ENCODE assay signal across 8 cellular contexts in genomic region chr1:224205438-224205840, GRCh38. TPM values are rescaled to one million over a fixed set of nuclear protein-coding genes. Genes with fewer than 3 reads are reported as not detected.
DNase-seq lines count a peak whose midpoint lies in the region; ATAC-seq and TF ChIP-seq lines count a peak whose summit lies in the region.

No MANE protein-coding gene starts in this region.

- no peaks in the 10 kb centered on the region for H3F3A ChIP-seq in GM23338 (replicated peaks; ENCODE audit: low read depth)

- POLR2A ChIA-PET in activated B cell treated with CpG ODN at 0.5 μM for 24 hours (lab: Charles Lee): interaction anchor here (1.0 to 3.8 kb wide), 6 partner anchors 9 to 359 kb away, joined by 4 to 44 read pairs (median 8); partner anchors contain the start of gene DEGS1

- H3K36me3 Mint-ChIP-seq in activated B cell treated with CpG ODN at 0.5 μM for 24 hours (ENCODE audit: low read depth) (no peaks in the 10 kb centered on the region), GM23338 (ENCODE audit: low read depth) (no peaks in the 10 kb centered on the region; the same call in 2 of the 3 replicates), nephron progenitor cell (ENCODE audit: low read depth) (no peaks in the 10 kb centered on the region)

- H3K27me3 Mint-ChIP-seq in activated B cell treated with CpG ODN at 0.5 μM for 24 hours (no peaks in the 10 kb centered on the region), GM23338 (ENCODE audit: insufficient read depth, low read depth, poor library complexity) (peaks cover 11% of the 10 kb centered on the region), nephron progenitor cell (ENCODE audit: low read depth, poor library complexity) (no peaks in the 10 kb centered on the region)

- TF ChIP-seq CTCF in activated B cell treated with CpG ODN at 0.5 μM for 24 hours (IDR thresholded peaks at IDR 0.05) (no peak), fibroblast of the aortic adventitia (IDR thresholded peaks at IDR 0.05; ENCODE audit: insufficient read depth, low read length) (no peak), GM23338 (conservative IDR thresholded peaks at IDR 0.05; ENCODE audit: low read depth in 2 of 2) (no peak), nephron progenitor cell (IDR thresholded peaks at IDR 0.05) (no peak)

- H3K4me2 ChIP-seq in GM23338: no peak overlapping the region

- H3K4me3 Mint-ChIP-seq in activated B cell treated with CpG ODN at 0.5 μM for 24 hours: peak overlapping the region; percentile 68
- H3K4me3 Mint-ChIP-seq in GM23338: no peak overlapping the region
- H3K4me3 Mint-ChIP-seq in nephron progenitor cell: no peak overlapping the region

- H3K4me1 Mint-ChIP-seq in activated B cell treated with CpG ODN at 0.5 μM for 24 hours (peaks cover 46% of the 10 kb centered on the region), GM23338 (peaks cover 26% of the 10 kb centered on the region), nephron progenitor cell (peaks cover 45% of the 10 kb centered on the region)

- H3K27ac ChIP-seq in GM23338 (ENCODE audit: low read depth): no peak overlapping the region

- peak; percentile 79 for DNase-seq in EL
- DNase-seq in HPDE6-E6E7 (ENCODE audit: extremely low spot score): peak; percentile 47
- no peak for DNase-seq in activated B cell treated with CpG ODN at 0.5 μM for 24 hours
- peak; percentile 74 for DNase-seq in fibroblast of the aortic adventitia (ENCODE audit: low read depth)
- DNase-seq in stimulated activated CD4-positive, alpha-beta T cell treated with anti-CD3 and anti-CD28 coated beads, Interleukin-15, amount 100 ng/mL, for 48 hours (ENCODE audit: low read depth in 2 of 2): peak; percentile 27 to 30
- DNase-seq in GM23338 (ENCODE audit: low spot score): no peak
- DNase-seq in nephron progenitor cell: no peak
- DNase-seq in NCI-H526 treated with DMSO at 0.1 percent for 48 hours (lab: John Stamatoyannopoulos, UW): no peak

- H3K9me3 Mint-ChIP-seq in activated B cell treated with CpG ODN at 0.5 μM for 24 hours (no peaks in the 10 kb centered on the region), GM23338 (no peaks in the 10 kb centered on the region), nephron progenitor cell (no peaks in the 10 kb centered on the region)

- H3K79me2 ChIP-seq in GM23338 (replicated peaks; ENCODE audit: insufficient read depth): no peaks in the 10 kb centered on the region

- ATAC-seq in activated B cell treated with CpG ODN at 0.5 μM for 24 hours (ENCODE audit: low read depth) (peak; percentile 60), GM23338 (no peak)

- no peaks in the 10 kb centered on the region for H4K20me1 ChIP-seq in GM23338 (replicated peaks; ENCODE audit: insufficient read depth)

- peak overlapping the region; percentile 31 for H3K4me3 ChIP-seq in fibroblast of the aortic adventitia (ENCODE audit: low read depth, low read length)
- H3K4me3 ChIP-seq in GM23338: no peak overlapping the region

- H3K27ac Mint-ChIP-seq in activated B cell treated with CpG ODN at 0.5 μM for 24 hours (peak overlapping the region; percentile 87), GM23338 (no peak overlapping the region), nephron progenitor cell (no peak overlapping the region)

- H2AFZ ChIP-seq in GM23338: no peak overlapping the region

- CTCF ChIA-PET in activated B cell treated with CpG ODN at 0.5 μM for 24 hours (lab: Charles Lee): interaction anchor here (0.6 kb wide), 1 partner anchor 89 kb away, joined by 3 read pairs; no protein-coding TSS in a partner anchor

- H3K27me3 ChIP-seq in GM23338 (ENCODE audit: insufficient read depth): no peaks in the 10 kb centered on the region

- intact Hi-C loops in activated B cell treated with CpG ODN at 0.5 μM for 24 hours (cut with micrococcal nuclease): loop anchor here (1.0 to 2.0 kb wide), 3 partner anchors 13 to 40 kb away; no protein-coding TSS in a partner anchor

- H3K9me2 ChIP-seq in GM23338 (ENCODE audit: insufficient read depth): no peaks in the 10 kb centered on the region

- H3K4me1 ChIP-seq in GM23338 (ENCODE audit: insufficient read depth): peaks cover 19% of the 10 kb centered on the region

- no peaks in the 10 kb centered on the region for H3K36me3 ChIP-seq in GM23338 (ENCODE audit: insufficient read depth)

TF ChIP-seq in GM23338, 12 proteins besides CTCF, POLR2A, EP300 and RAD21 (continues in another document):
- TF ChIP-seq POLR2AphosphoS5 (IDR thresholded peaks at IDR 0.05; ENCODE audit: low read depth) (no peak), ZNF462 (CRISPR knock-in tag; IDR thresholded peaks at IDR 0.05) (no peak), NANOG (IDR thresholded peaks at IDR 0.05; ENCODE audit: borderline replicate concordance) (no peak), ZNF331 (CRISPR knock-in tag; IDR thresholded peaks at IDR 0.05; ENCODE audit: low read depth) (no peak), CREB1 (CRISPR knock-in tag; IDR thresholded peaks at IDR 0.05; ENCODE audit: low read depth) (no peak), JUNB (IDR thresholded peaks at IDR 0.05; ENCODE audit: unreplicated experiment) (no peak), ETS1 (IDR thresholded peaks at IDR 0.05) (no peak), ZNF114 (CRISPR knock-in tag; IDR thresholded peaks at IDR 0.05) (no peak), STAT1 (IDR thresholded peaks at IDR 0.05; ENCODE audit: unreplicated experiment) (no peak)

RNA-seq across cellular contexts. Expression of gene DEGS1, which starts 22.4 kb away (rescaled TPM):
- 55.5 and 55.9 TPM in 2 replicates for total RNA-seq in activated B cell treated with CpG ODN at 0.5 μM for 24 hours
- 32.6 and 125 TPM in 2 replicates for total RNA-seq in fibroblast of the aortic adventitia (ENCODE audit: low replicate concordance)
- total RNA-seq in GM23338 (2014; rRNA removed; shearing (Covaris generic)): 59.8 and 67.9 TPM in 2 replicates
- polyA plus RNA-seq in GM23338 (2016; fragmentation: Nextera tagmentation; extraction: Ambion mirVana): 42.5 and 45.7 TPM in 2 replicates

Comparison
In these comparisons a context has a peak if more than half of its experiments do, and no peak if none do; other contexts are left out.
1. DNase-seq: peak in EL (single experiment), HPDE6-E6E7 (single experiment), fibroblast of the aortic adventitia (single experiment) and stimulated activated CD4-positive, alpha-beta T cell treated with anti-CD3 and anti-CD28 coated beads, Interleukin-15, amount 100 ng/mL, for 48 hours (2 of 2); none in activated B cell treated with CpG ODN at 0.5 μM for 24 hours (single experiment), GM23338 (single experiment), nephron progenitor cell (single experiment) and NCI-H526 treated with DMSO at 0.1 percent for 48 hours (single experiment).